15 cellular contexts compared by ENCODE assay signal in genomic region chr3:71442648-71443047, GRCh38.
DNase-seq lines count a peak whose midpoint lies in the region; ATAC-seq and TF ChIP-seq lines count a peak whose summit lies in the region.
"Had no signal": no experiment of that assay in that cellular context is flagged by ENCODE, and none has a peak within 500 bp of the region (broad histone marks: within the 10 kb centered on the region; RNA-seq: fewer than 3 reads in every experiment).

No MANE protein-coding gene starts in this region.

- peaks cover 16% of the 10 kb centered on the region for H3K36me3 Mint-ChIP-seq in activated T-helper 1 cell treated with anti-CD3 and anti-CD28 coated beads, Interleukin-12 subunit alpha, Interleukin-12 subunit beta, Interleukin-2, Interleukin-4 antibody, amounts not matched to agents 30 ng/mL and 10 ng/mL and 1 ng/mL, durations not matched to agents 14 hours and 24 hours and 36 hours (ENCODE audit: low read depth)
- H3K36me3 Mint-ChIP-seq in naive thymus-derived CD4-positive, alpha-beta T cell = peaks cover 0 to 26% (median 9%) of the 10 kb centered on the region in 5 donors

- 90 to 93% (median 90%) methylated on average over 5 of the region's 5 CpGs for WGBS in psoas muscle, 3 donors

- peaks cover 67% of the 10 kb centered on the region for H3K79me2 ChIP-seq in DND-41 (ENCODE audit: insufficient read depth, low read length)

- peak overlapping the region; percentile 56 for H3K4me3 ChIP-seq in BLaER1
- no peak overlapping the region for H3K4me3 ChIP-seq in DND-41 (ENCODE audit: low read depth in 1 of 2, low read length in 2 of 2)
- peak overlapping the region; percentile 17 for H3K4me3 ChIP-seq in naive thymus-derived CD4-positive, alpha-beta T cell (ENCODE audit: low read length)
- no peak overlapping the region for H3K4me3 ChIP-seq in psoas muscle
- no peak overlapping the region for H3K4me3 ChIP-seq in uterus
- H3K4me3 ChIP-seq: HAP-1 had no signal

- H3K27ac Mint-ChIP-seq in activated T-helper 1 cell treated with anti-CD3 and anti-CD28 coated beads, Interleukin-12 subunit alpha, Interleukin-12 subunit beta, Interleukin-2, Interleukin-4 antibody, amounts not matched to agents 30 ng/mL and 10 ng/mL and 1 ng/mL, durations not matched to agents 14 hours and 24 hours and 36 hours = peak overlapping the region; percentile 72
- H3K27ac Mint-ChIP-seq in naive thymus-derived CD4-positive, alpha-beta T cell = peak overlapping the region; percentile 94 to 100 (median 99)

- TF ChIP-seq POLR2A in uterus (IDR thresholded peaks at IDR 0.05) = no peak

- no peaks in the 10 kb centered on the region for H3K27me3 ChIP-seq in BLaER1
- H3K27me3 ChIP-seq in DND-41 (ENCODE audit: insufficient read depth, low read length, poor library complexity) = no peaks in the 10 kb centered on the region
- H3K27me3 ChIP-seq in naive thymus-derived CD4-positive, alpha-beta T cell (ENCODE audit: control insufficient read depth in 2 of 2, insufficient read depth in 2 of 2, low read length in 2 of 2) = no peaks in the 10 kb centered on the region
- H3K27me3 ChIP-seq in psoas muscle (ENCODE audit: insufficient read depth in 3 of 3, low read length in 2 of 3) = no peaks in the 10 kb centered on the region
- H3K27me3 ChIP-seq in uterus = no peaks in the 10 kb centered on the region
- H3K27me3 ChIP-seq: BE2C had no signal

- H3K4me2 ChIP-seq in BLaER1 = peak overlapping the region; percentile 86
- no peak overlapping the region; the same call in 1 of the 2 replicates for H3K4me2 ChIP-seq in DND-41 (ENCODE audit: insufficient read depth, low read length)

- ATAC-seq in DND-41 (ENCODE audit: insufficient read depth, low read depth) (no peak), psoas muscle (no peak), omental fat pad (ENCODE audit: low FRiP score) (no peak)
- no peak for ATAC-seq in naive thymus-derived CD4-positive, alpha-beta T cell

- peaks cover 19% of the 10 kb centered on the region for H3K27me3 Mint-ChIP-seq in activated T-helper 1 cell treated with anti-CD3 and anti-CD28 coated beads, Interleukin-12 subunit alpha, Interleukin-12 subunit beta, Interleukin-2, Interleukin-4 antibody, amounts not matched to agents 30 ng/mL and 10 ng/mL and 1 ng/mL, durations not matched to agents 14 hours and 24 hours and 36 hours (ENCODE audit: insufficient read depth)
- H3K27me3 Mint-ChIP-seq in naive thymus-derived CD4-positive, alpha-beta T cell = peaks cover 0 to 2% (median 0%) of the 10 kb centered on the region in 5 donors

- H3K36me3 ChIP-seq in BLaER1 (no peaks in the 10 kb centered on the region), DND-41 (ENCODE audit: insufficient read depth, low read length) (no peaks in the 10 kb centered on the region), psoas muscle (ENCODE audit: insufficient read depth in 1 of 2, low read depth in 1 of 2) (no peaks in the 10 kb centered on the region), uterus (no peaks in the 10 kb centered on the region)
- no peaks in the 10 kb centered on the region for H3K36me3 ChIP-seq in naive thymus-derived CD4-positive, alpha-beta T cell (ENCODE audit: control insufficient read depth in 2 of 3, insufficient read depth in 3 of 3, low read length in 3 of 3)
- H3K36me3 ChIP-seq: BE2C, HAP-1 had no signal

- TF ChIP-seq CTCF in DND-41 (IDR thresholded peaks at IDR 0.05; ENCODE audit: borderline replicate concordance, extremely low read depth, low read length, poor library complexity, severe bottlenecking) = no peak
- TF ChIP-seq CTCF in psoas muscle (IDR thresholded peaks at IDR 0.05) = no peak
- TF ChIP-seq CTCF in uterus (IDR thresholded peaks at IDR 0.05) = no peak
- no peak for TF ChIP-seq CTCF in omental fat pad (IDR thresholded peaks at IDR 0.05)

- CTCF ChIA-PET in naive thymus-derived CD4-positive, alpha-beta T cell (lab: Charles Lee) = interaction anchor here (1.1 to 4.2 kb wide), 7 partner anchors 10 to 68 kb away, joined by 3 to 17 read pairs (median 4); no protein-coding TSS in a partner anchor

- peaks cover 5% of the 10 kb centered on the region for H3K9me3 Mint-ChIP-seq in activated T-helper 1 cell treated with anti-CD3 and anti-CD28 coated beads, Interleukin-12 subunit alpha, Interleukin-12 subunit beta, Interleukin-2, Interleukin-4 antibody, amounts not matched to agents 30 ng/mL and 10 ng/mL and 1 ng/mL, durations not matched to agents 14 hours and 24 hours and 36 hours
- H3K9me3 Mint-ChIP-seq in naive thymus-derived CD4-positive, alpha-beta T cell = peaks cover 0 to 2% (median 0%) of the 10 kb centered on the region in 11 donors

- peaks cover 64% of the 10 kb centered on the region for H3K4me1 Mint-ChIP-seq in activated T-helper 1 cell treated with anti-CD3 and anti-CD28 coated beads, Interleukin-12 subunit alpha, Interleukin-12 subunit beta, Interleukin-2, Interleukin-4 antibody, amounts not matched to agents 30 ng/mL and 10 ng/mL and 1 ng/mL, durations not matched to agents 14 hours and 24 hours and 36 hours (ENCODE audit: low read depth)
- H3K4me1 Mint-ChIP-seq in naive thymus-derived CD4-positive, alpha-beta T cell = peaks cover 77 to 100% (median 96%) of the 10 kb centered on the region in 7 donors

- POLR2A ChIA-PET in naive thymus-derived CD4-positive, alpha-beta T cell (lab: Charles Lee) = interaction anchor here (0.7 to 20.4 kb wide), 14 partner anchors 12 to 383 kb away, joined by 3 to 356 read pairs (median 5); no protein-coding TSS in a partner anchor

- H3K9me3 ChIP-seq in BLaER1 (no peaks in the 10 kb centered on the region), DND-41 (ENCODE audit: insufficient read depth, low read length, severe bottlenecking) (no peaks in the 10 kb centered on the region), psoas muscle (no peaks in the 10 kb centered on the region), uterus (no peaks in the 10 kb centered on the region)
- H3K9me3 ChIP-seq in naive thymus-derived CD4-positive, alpha-beta T cell (ENCODE audit: control insufficient read depth in 2 of 3, low read length in 3 of 3) = no peaks in the 10 kb centered on the region
- H3K9me3 ChIP-seq: BE2C, HAP-1 had no signal

- H4K20me1 ChIP-seq in BLaER1 = no peaks in the 10 kb centered on the region
- H4K20me1 ChIP-seq in DND-41 (ENCODE audit: insufficient read depth, low read length) = no peaks in the 10 kb centered on the region; the same call in 1 of the 2 replicates

- H3K4me1 ChIP-seq in BLaER1 (peaks cover 96% of the 10 kb centered on the region), DND-41 (ENCODE audit: insufficient read depth, low read length) (peaks cover 82% of the 10 kb centered on the region), psoas muscle (peaks cover 3% of the 10 kb centered on the region), uterus (no peaks in the 10 kb centered on the region)
- peaks cover 93 to 96% of the 10 kb centered on the region in 2 donors for H3K4me1 ChIP-seq in naive thymus-derived CD4-positive, alpha-beta T cell (ENCODE audit: control insufficient read depth in 2 of 2, insufficient read depth in 2 of 2, low read length in 2 of 2)
- H3K4me1 ChIP-seq: HAP-1 had no signal

- no peak overlapping the region for H2AFZ ChIP-seq in DND-41 (ENCODE audit: low read depth, low read length)

- H3K9ac ChIP-seq in BLaER1 = peak overlapping the region; percentile 77
- peak overlapping the region; percentile 60; the same call in 1 of the 2 replicates for H3K9ac ChIP-seq in DND-41 (ENCODE audit: low read depth, low read length)

- H3K27ac ChIP-seq in BLaER1 (peak overlapping the region; percentile 92), DND-41 (ENCODE audit: low read length) (peak overlapping the region; percentile 100), psoas muscle (no peak overlapping the region), uterus (no peak overlapping the region)
- peak overlapping the region; percentile 90 for H3K27ac ChIP-seq in naive thymus-derived CD4-positive, alpha-beta T cell (ENCODE audit: low read depth, low read length)

- intact Hi-C loops in activated T-helper 1 cell treated with anti-CD3 and anti-CD28 coated beads, Interleukin-12 subunit alpha, Interleukin-12 subunit beta, Interleukin-2, Interleukin-4 antibody, amounts not matched to agents 30 ng/mL and 10 ng/mL and 1 ng/mL, durations not matched to agents 14 hours and 24 hours and 36 hours (cut with micrococcal nuclease) = loop anchor here (5.0 kb wide), 3 partner anchors 140 to 430 kb away; no protein-coding TSS in a partner anchor
- intact Hi-C loops in naive thymus-derived CD4-positive, alpha-beta T cell (cut with micrococcal nuclease) = loop anchor here in 1 of 2 donors (5.0 to 10.0 kb wide), 2 partner anchors 282 to 380 kb away; partner anchors contain the start of gene EIF4E3
- intact Hi-C loops in psoas muscle (cut with DNase I) = no loop called here
- intact Hi-C loops in uterus (cut with DNase I; ENCODE audit: low total_unique reads) = no loop called here

- no peak for DNase-seq in DND-41
- no peak for DNase-seq in activated T-helper 1 cell treated with anti-CD3 and anti-CD28 coated beads, Interleukin-12 subunit alpha, Interleukin-12 subunit beta, Interleukin-2, Interleukin-4 antibody, amounts not matched to agents 30 ng/mL and 10 ng/mL and 1 ng/mL, durations not matched to agents 14 hours and 24 hours and 36 hours (ENCODE audit: low spot score)
- peak in 1 of 9 donors; percentile 44 for DNase-seq in naive thymus-derived CD4-positive, alpha-beta T cell
- no peak for DNase-seq in cortex of kidney (lab: John Stamatoyannopoulos, UW)
- DNase-seq in psoas muscle = no peak
- no peak for DNase-seq in uterus
- DNase-seq in omental fat pad (ENCODE audit: low spot score) = no peak
- DNase-seq: activated CD4-positive, alpha-beta T cell treated with anti-CD3 and anti-CD28 coated beads, Interleukin-2, amount 50 U/mL, for 1 hour; BE2C; caudate nucleus; midbrain; NCI-H1417; NCI-H510A had no signal

- H3K4me3 Mint-ChIP-seq in activated T-helper 1 cell treated with anti-CD3 and anti-CD28 coated beads, Interleukin-12 subunit alpha, Interleukin-12 subunit beta, Interleukin-2, Interleukin-4 antibody, amounts not matched to agents 30 ng/mL and 10 ng/mL and 1 ng/mL, durations not matched to agents 14 hours and 24 hours and 36 hours = peak overlapping the region; percentile 27
- H3K4me3 Mint-ChIP-seq in naive thymus-derived CD4-positive, alpha-beta T cell = peak overlapping the region; percentile 69 to 86 (median 78)

Comparison
In these comparisons a context has a peak if more than half of its experiments do, and no peak if none do; other contexts are left out.
1. H3K27ac ChIP-seq: peak in BLaER1 (single experiment), DND-41 (single experiment) and naive thymus-derived CD4-positive, alpha-beta T cell (single experiment); none in psoas muscle (single experiment) and uterus (0 of 2).
2. H3K4me3 ChIP-seq: peak in BLaER1 (single experiment) and naive thymus-derived CD4-positive, alpha-beta T cell (single experiment); none in DND-41 (0 of 2), psoas muscle (single experiment) and uterus (0 of 2).